ENCODE assay signal across 28 cellular contexts in the genomic region with DNA sequence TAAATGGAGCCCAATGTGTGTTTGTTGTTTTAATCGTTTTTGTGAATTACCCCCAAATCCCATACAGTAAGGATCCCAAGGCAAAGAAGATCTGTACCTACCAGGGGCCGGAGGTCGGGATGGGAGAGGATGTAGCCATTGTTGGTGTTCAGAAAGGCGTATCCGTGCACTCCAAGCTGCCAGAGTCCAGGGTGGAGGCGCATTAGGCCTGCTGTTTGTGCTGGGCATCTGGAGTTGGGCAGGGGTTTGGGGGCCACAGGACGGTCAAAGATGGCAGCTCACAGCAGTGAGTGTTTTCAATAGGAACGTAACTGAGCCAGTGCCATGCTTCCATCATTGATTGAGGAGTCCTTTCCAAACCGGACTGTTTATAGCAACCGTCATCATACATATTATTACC. TPM values are rescaled to one million over a fixed set of nuclear protein-coding genes. Genes with fewer than 3 reads are reported as not detected.
"Had no signal": no experiment of that assay in that cellular context is flagged by ENCODE, and none has a peak within 500 bp of the region (broad histone marks: within the 10 kb centered on the region; RNA-seq: fewer than 3 reads in every experiment).

No MANE protein-coding gene starts in this region.

- H3K4me1 Mint-ChIP-seq: activated CD4-positive, alpha-beta T cell treated with anti-CD3 and anti-CD28 coated beads, Interleukin-2, amount 10 ng/mL, durations not matched to agents 7 days and 5 days; activated naive CD8-positive, alpha-beta T cell treated with anti-CD3 and anti-CD28 coated beads, Interleukin-2, amount 50 U/mL, for 24 hours; memory B cell; stimulated activated effector memory CD8-positive, alpha-beta T cell treated with anti-CD3 and anti-CD28 coated beads, Interleukin-12 subunit alpha, Interleukin-12 subunit beta, amount 100 ng/mL, for 72 hours; stimulated activated naive CD8-positive, alpha-beta T cell treated with anti-CD3 and anti-CD28 coated beads, Interleukin-15, amount 100 ng/mL, for 72 hours had no signal

- H3K27me3 Mint-ChIP-seq: activated CD4-positive, alpha-beta T cell treated with anti-CD3 and anti-CD28 coated beads, Interleukin-2, amount 10 ng/mL, durations not matched to agents 7 days and 5 days; activated naive CD8-positive, alpha-beta T cell treated with anti-CD3 and anti-CD28 coated beads, Interleukin-2, amount 50 U/mL, for 24 hours; stimulated activated naive CD8-positive, alpha-beta T cell treated with anti-CD3 and anti-CD28 coated beads, Interleukin-15, amount 100 ng/mL, for 72 hours had no signal

- H3K27ac ChIP-seq: body of pancreas, cardiac muscle cell, foreskin keratinocyte, transverse colon, vagina had no signal

- H3K36me3 ChIP-seq: cardiac muscle cell, transverse colon, vagina had no signal

- H3K9me3 ChIP-seq: body of pancreas, transverse colon, vagina had no signal

- H3K4me3 Mint-ChIP-seq: activated CD4-positive, alpha-beta T cell treated with anti-CD3 and anti-CD28 coated beads, Interleukin-2, amount 10 ng/mL, durations not matched to agents 7 days and 5 days; activated naive CD8-positive, alpha-beta T cell treated with anti-CD3 and anti-CD28 coated beads, Interleukin-2, amount 50 U/mL, for 24 hours; activated T-helper 1 cell treated with anti-CD3 and anti-CD28 coated beads, Interleukin-12 subunit alpha, Interleukin-12 subunit beta, Interleukin-2, Interleukin-4 antibody, amounts not matched to agents 30 ng/mL and 10 ng/mL and 1 ng/mL, durations not matched to agents 14 hours and 24 hours and 36 hours; dendritic cell treated with granulocyte-macrophage colony-stimulating factor and Interleukin-4, amounts not matched to agents 40 ng/mL and 50 ng/mL, for 4 days; memory B cell; natural killer cell treated with Interleukin-12 subunit alpha and Interleukin-12 subunit beta and Interleukin-15 and Interleukin-18, amount 100 ng/mL, for 72 hours; stimulated activated effector memory CD8-positive, alpha-beta T cell treated with anti-CD3 and anti-CD28 coated beads, Interleukin-12 subunit alpha, Interleukin-12 subunit beta, amount 100 ng/mL, for 72 hours; stimulated activated naive CD8-positive, alpha-beta T cell treated with anti-CD3 and anti-CD28 coated beads, Interleukin-15, amount 100 ng/mL, for 72 hours; T-helper 1 cell treated with Interleukin-12 subunit alpha and Interleukin-12 subunit beta and Interleukin-4 antibody, amounts not matched to agents 30 μg/mL and 1 μg/mL, for 36 hours had no signal

- DNase-seq: activated CD4-positive, alpha-beta T cell treated with anti-CD3 and anti-CD28 coated beads, Interleukin-2, amount 10 ng/mL, durations not matched to agents 7 days and 5 days; activated CD4-positive, CD25-positive, alpha-beta regulatory T cell; activated gamma-delta T cell; activated naive CD4-positive, alpha-beta T cell treated with anti-CD3 and anti-CD28 coated beads, Interleukin-2, amount 50 U/mL, for 16 hours; activated naive CD8-positive, alpha-beta T cell treated with anti-CD3 and anti-CD28 coated beads, Interleukin-2, amount 50 U/mL, for 24 hours; activated T-cell treated with anti-CD3 and anti-CD28 coated beads for 4 hours; anterior cingulate cortex; body of pancreas; effector CD8-positive, alpha-beta T cell; erythroblast; foreskin keratinocyte; hippocampal formation; nucleus accumbens; small intestine; stimulated activated CD4-positive, alpha-beta T cell treated with anti-CD3 and anti-CD28 coated beads, Interleukin-2, amount 100 ng/mL, for 24 hours; stimulated activated naive CD8-positive, alpha-beta T cell treated with anti-CD3 and anti-CD28 coated beads, Interleukin-15, amount 100 ng/mL, for 72 hours; transverse colon had no signal

- ATAC-seq: activated naive CD8-positive, alpha-beta T cell treated with anti-CD3 and anti-CD28 coated beads, Interleukin-2, amount 50 U/mL, for 24 hours; body of pancreas; foreskin keratinocyte; natural killer cell treated with Interleukin-12 subunit alpha and Interleukin-12 subunit beta and Interleukin-15 and Interleukin-18, amount 100 ng/mL, for 72 hours; sciatic nerve; stimulated activated effector memory CD8-positive, alpha-beta T cell treated with anti-CD3 and anti-CD28 coated beads, Interleukin-12 subunit alpha, Interleukin-12 subunit beta, amount 100 ng/mL, for 72 hours; stimulated activated naive CD8-positive, alpha-beta T cell treated with anti-CD3 and anti-CD28 coated beads, Interleukin-15, amount 100 ng/mL, for 72 hours had no signal

- H3K9me3 Mint-ChIP-seq: activated CD4-positive, alpha-beta T cell treated with anti-CD3 and anti-CD28 coated beads, Interleukin-2, amount 10 ng/mL, durations not matched to agents 7 days and 5 days; activated naive CD8-positive, alpha-beta T cell treated with anti-CD3 and anti-CD28 coated beads, Interleukin-2, amount 50 U/mL, for 24 hours; activated T-helper 1 cell treated with anti-CD3 and anti-CD28 coated beads, Interleukin-12 subunit alpha, Interleukin-12 subunit beta, Interleukin-2, Interleukin-4 antibody, amounts not matched to agents 30 ng/mL and 10 ng/mL and 1 ng/mL, durations not matched to agents 14 hours and 24 hours and 36 hours; dendritic cell treated with granulocyte-macrophage colony-stimulating factor and Interleukin-4, amounts not matched to agents 40 ng/mL and 50 ng/mL, for 4 days; memory B cell; natural killer cell treated with Interleukin-12 subunit alpha and Interleukin-12 subunit beta and Interleukin-15 and Interleukin-18, amount 100 ng/mL, for 72 hours; stimulated activated effector memory CD8-positive, alpha-beta T cell treated with anti-CD3 and anti-CD28 coated beads, Interleukin-12 subunit alpha, Interleukin-12 subunit beta, amount 100 ng/mL, for 72 hours; stimulated activated naive CD8-positive, alpha-beta T cell treated with anti-CD3 and anti-CD28 coated beads, Interleukin-15, amount 100 ng/mL, for 72 hours; T-helper 1 cell treated with Interleukin-12 subunit alpha and Interleukin-12 subunit beta and Interleukin-4 antibody, amounts not matched to agents 30 μg/mL and 1 μg/mL, for 36 hours had no signal

- H3K4me3 ChIP-seq: body of pancreas, cardiac muscle cell, transverse colon, vagina had no signal

- H3K27me3 ChIP-seq: body of pancreas, cardiac muscle cell, foreskin keratinocyte, transverse colon, vagina had no signal

- H3K36me3 Mint-ChIP-seq: memory B cell; natural killer cell treated with Interleukin-12 subunit alpha and Interleukin-12 subunit beta and Interleukin-15 and Interleukin-18, amount 100 ng/mL, for 72 hours; stimulated activated effector memory CD8-positive, alpha-beta T cell treated with anti-CD3 and anti-CD28 coated beads, Interleukin-12 subunit alpha, Interleukin-12 subunit beta, amount 100 ng/mL, for 72 hours had no signal

- H3K4me1 ChIP-seq: body of pancreas, foreskin keratinocyte, transverse colon, vagina had no signal

- H3K27ac Mint-ChIP-seq: activated CD4-positive, alpha-beta T cell treated with anti-CD3 and anti-CD28 coated beads, Interleukin-2, amount 10 ng/mL, durations not matched to agents 7 days and 5 days; activated naive CD8-positive, alpha-beta T cell treated with anti-CD3 and anti-CD28 coated beads, Interleukin-2, amount 50 U/mL, for 24 hours; activated T-helper 1 cell treated with anti-CD3 and anti-CD28 coated beads, Interleukin-12 subunit alpha, Interleukin-12 subunit beta, Interleukin-2, Interleukin-4 antibody, amounts not matched to agents 30 ng/mL and 10 ng/mL and 1 ng/mL, durations not matched to agents 14 hours and 24 hours and 36 hours; dendritic cell treated with granulocyte-macrophage colony-stimulating factor and Interleukin-4, amounts not matched to agents 40 ng/mL and 50 ng/mL, for 4 days; memory B cell; natural killer cell treated with Interleukin-12 subunit alpha and Interleukin-12 subunit beta and Interleukin-15 and Interleukin-18, amount 100 ng/mL, for 72 hours; stimulated activated effector memory CD8-positive, alpha-beta T cell treated with anti-CD3 and anti-CD28 coated beads, Interleukin-12 subunit alpha, Interleukin-12 subunit beta, amount 100 ng/mL, for 72 hours; stimulated activated naive CD8-positive, alpha-beta T cell treated with anti-CD3 and anti-CD28 coated beads, Interleukin-15, amount 100 ng/mL, for 72 hours; T-helper 1 cell treated with Interleukin-12 subunit alpha and Interleukin-12 subunit beta and Interleukin-4 antibody, amounts not matched to agents 30 μg/mL and 1 μg/mL, for 36 hours had no signal

RNA-seq across cellular contexts. Expression of gene LRTM2, which starts 57.8 kb away (rescaled TPM):
- total RNA-seq: activated CD4-positive, alpha-beta T cell treated with anti-CD3 and anti-CD28 coated beads, Interleukin-2, amount 10 ng/mL, durations not matched to agents 7 days and 5 days; activated CD8-positive, alpha-beta memory T cell treated with anti-CD3 and anti-CD28 coated beads for 36 hours; activated T-helper 1 cell treated with anti-CD3 and anti-CD28 coated beads, Interleukin-12 subunit alpha, Interleukin-12 subunit beta, Interleukin-2, Interleukin-4 antibody, amounts not matched to agents 30 ng/mL and 10 ng/mL and 1 ng/mL, durations not matched to agents 14 hours and 24 hours and 36 hours; body of pancreas; cardiac muscle cell; foreskin keratinocyte; liver; natural killer cell treated with Interleukin-12 subunit alpha and Interleukin-12 subunit beta and Interleukin-15 and Interleukin-18, amount 100 ng/mL, for 72 hours; sciatic nerve; transverse colon; vagina had no signal
